In the genomic region with DNA sequence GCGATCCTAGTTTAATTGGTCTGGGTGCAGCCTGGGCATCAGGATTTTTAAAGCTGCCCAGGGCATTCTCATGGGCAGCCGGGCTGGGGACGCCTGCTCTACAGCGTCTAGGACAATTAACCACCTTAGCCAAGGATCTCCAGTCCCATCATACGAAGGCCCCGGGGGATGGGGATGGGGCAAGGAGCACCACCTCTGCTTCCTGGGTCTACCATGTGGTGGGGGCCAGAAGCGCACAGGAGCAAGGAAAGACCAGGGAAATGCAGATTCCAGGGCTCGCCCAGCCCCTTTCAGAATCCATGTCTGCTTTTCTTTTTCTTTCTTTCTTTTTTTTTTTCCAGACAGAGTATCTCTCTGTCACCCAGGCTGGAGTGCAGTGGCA, we compare ENCODE assay signal across 13 cellular contexts. TPM values are rescaled to one million over a fixed set of nuclear protein-coding genes. Genes with fewer than 3 reads are reported as not detected.
DNase-seq lines count a peak whose midpoint lies in the region; ATAC-seq, FAIRE-seq and TF ChIP-seq lines count a peak whose summit lies in the region.
"Had no signal": no experiment of that assay in that cellular context is flagged by ENCODE, and none has a peak within 500 bp of the region (broad histone marks: within the 10 kb centered on the region; RNA-seq: fewer than 3 reads in every experiment).

No MANE protein-coding gene starts in this region.

- peak overlapping the region; percentile 52; the same call in 1 of the 2 replicates for H3K9ac ChIP-seq in HUES64 (ENCODE audit: low read depth, low read length)

- no peak for DNase-seq in CD4-positive, alpha-beta memory T cell
- DNase-seq in bronchial epithelial cell (ENCODE audit: low read depth) (no peak), right lobe of liver (no peak), DMS79 (lab: John Stamatoyannopoulos, UW) (no peak), DMS153 (lab: John Stamatoyannopoulos, UW) (no peak)
- no peak for DNase-seq in stimulated activated naive CD4-positive, alpha-beta T cell (lab: John Stamatoyannopoulos, UW)
- DNase-seq in activated T-helper 2 cell treated with anti-CD3 and anti-CD28 coated beads, Interferon-gamma antibody, Interleukin-2, Interleukin-4, amounts not matched to agents 10 μg/mL and 5 μg/mL and 100 μg/mL, durations not matched to agents 14 hours and 24 hours and 36 hours (ENCODE audit: low spot score), result no peak
- DNase-seq: Right ventricle myocardium superior had no signal

- peak overlapping the region in 1 of 8 donors; percentile 6 for H3K4me3 Mint-ChIP-seq in CD4-positive, alpha-beta memory T cell
- H3K4me3 Mint-ChIP-seq in activated T-helper 2 cell treated with anti-CD3 and anti-CD28 coated beads, Interferon-gamma antibody, Interleukin-2, Interleukin-4, amounts not matched to agents 10 μg/mL and 5 μg/mL and 100 μg/mL, durations not matched to agents 14 hours and 24 hours and 36 hours (ENCODE audit: low read depth), result no peak overlapping the region

- ATAC-seq in right lobe of liver, result peak; percentile 9 to 25 (median 16)

- no peaks in the 10 kb centered on the region for H3K36me3 Mint-ChIP-seq in CD4-positive, alpha-beta memory T cell
- no peaks in the 10 kb centered on the region for H3K36me3 Mint-ChIP-seq in activated T-helper 2 cell treated with anti-CD3 and anti-CD28 coated beads, Interferon-gamma antibody, Interleukin-2, Interleukin-4, amounts not matched to agents 10 μg/mL and 5 μg/mL and 100 μg/mL, durations not matched to agents 14 hours and 24 hours and 36 hours (ENCODE audit: low read depth)
- H3K36me3 Mint-ChIP-seq: naive B cell had no signal

- H3K27me3 ChIP-seq in CD4-positive, alpha-beta memory T cell (ENCODE audit: insufficient read depth, low read length), result no peaks in the 10 kb centered on the region
- H3K27me3 ChIP-seq in HUES64 (ENCODE audit: insufficient read depth, low read length) (no peaks in the 10 kb centered on the region), bronchial epithelial cell (ENCODE audit: control insufficient read depth, insufficient read depth, low read length) (no peaks in the 10 kb centered on the region), right lobe of liver (no peaks in the 10 kb centered on the region)
- H3K27me3 ChIP-seq: transverse colon had no signal

- POLR2A ChIA-PET in CD4-positive, alpha-beta memory T cell (lab: Charles Lee; ENCODE audit: partially characterized antibody), result interaction anchor here (1.0 to 3.2 kb wide), 2 partner anchors 8 to 10 kb away, joined by 3 to 12 read pairs; no protein-coding TSS in a partner anchor

- 62% methylated on average over 8 of the region's 8 CpGs for WGBS in HUES64
- WGBS in right lobe of liver (ENCODE audit: insufficient coverage, low coverage, low lambda C conversion rate, missing lambda C conversion rate), result 55% methylated on average over 6 of the region's 8 CpGs

- TF ChIP-seq CTCF in bronchial epithelial cell (IDR thresholded peaks at IDR 0.05; ENCODE audit: insufficient read depth, low read length, severe bottlenecking) (no peak), right lobe of liver (IDR thresholded peaks at IDR 0.05) (no peak)

- H3K4me1 Mint-ChIP-seq in CD4-positive, alpha-beta memory T cell, result peaks cover 1 to 14% (median 6%) of the 10 kb centered on the region in 4 donors
- H3K4me1 Mint-ChIP-seq in activated T-helper 2 cell treated with anti-CD3 and anti-CD28 coated beads, Interferon-gamma antibody, Interleukin-2, Interleukin-4, amounts not matched to agents 10 μg/mL and 5 μg/mL and 100 μg/mL, durations not matched to agents 14 hours and 24 hours and 36 hours (ENCODE audit: low read depth), result no peaks in the 10 kb centered on the region

- H3K36me3 ChIP-seq in CD4-positive, alpha-beta memory T cell (ENCODE audit: insufficient read depth, low read length), result no peaks in the 10 kb centered on the region
- peaks cover 19% of the 10 kb centered on the region for H3K36me3 ChIP-seq in HUES64 (ENCODE audit: insufficient read depth, low read length)
- H3K36me3 ChIP-seq in bronchial epithelial cell (ENCODE audit: control insufficient read depth, insufficient read depth, low read length), result peaks cover 8% of the 10 kb centered on the region
- peaks cover 0 to 3% (median 0%) of the 10 kb centered on the region in 4 donors for H3K36me3 ChIP-seq in right lobe of liver
- H3K36me3 ChIP-seq: transverse colon had no signal

- H3K4me1 ChIP-seq in CD4-positive, alpha-beta memory T cell (ENCODE audit: insufficient read depth, low read length), result peaks cover 6% of the 10 kb centered on the region
- no peaks in the 10 kb centered on the region; the same call in 1 of the 2 replicates for H3K4me1 ChIP-seq in HUES64 (ENCODE audit: insufficient read depth, low read length)
- H3K4me1 ChIP-seq in right lobe of liver, result peaks cover 0 to 12% (median 3%) of the 10 kb centered on the region in 4 donors

- no peak for FAIRE-seq in bronchial epithelial cell (lab: Jason Lieb, UNC)
- FAIRE-seq: frontal cortex, G401.6 had no signal

- H3K27ac ChIP-seq in CD4-positive, alpha-beta memory T cell (ENCODE audit: low read depth, low read length), result no peak overlapping the region
- H3K27ac ChIP-seq in HUES64 (ENCODE audit: low read depth, low read length) (no peak overlapping the region), right lobe of liver (peak overlapping the region in 2 of 3 donors; percentile 74 to 89)
- H3K27ac ChIP-seq: transverse colon had no signal

- TF ChIP-seq POLR2A in right lobe of liver (IDR thresholded peaks at IDR 0.05), result no peak

- CTCF ChIA-PET in CD4-positive, alpha-beta memory T cell (lab: Charles Lee; ENCODE audit: partially characterized antibody), result interaction anchor here (0.8 to 3.4 kb wide), 6 partner anchors 9 to 246 kb away, joined by 3 to 24 read pairs (median 7); no protein-coding TSS in a partner anchor

- intact Hi-C loops in CD4-positive, alpha-beta memory T cell (cut with micrococcal nuclease), result loop anchor here (10.0 kb wide), 1 partner anchor 78 kb away; no protein-coding TSS in a partner anchor
- intact Hi-C loops in right lobe of liver (cut with DNase I), result no loop called here
- intact Hi-C loops in activated T-helper 2 cell treated with anti-CD3 and anti-CD28 coated beads, Interferon-gamma antibody, Interleukin-2, Interleukin-4, amounts not matched to agents 10 μg/mL and 5 μg/mL and 100 μg/mL, durations not matched to agents 14 hours and 24 hours and 36 hours (cut with micrococcal nuclease), result no loop called here

- no peaks in the 10 kb centered on the region for H3K9me3 Mint-ChIP-seq in CD4-positive, alpha-beta memory T cell
- no peaks in the 10 kb centered on the region for H3K9me3 Mint-ChIP-seq in activated T-helper 2 cell treated with anti-CD3 and anti-CD28 coated beads, Interferon-gamma antibody, Interleukin-2, Interleukin-4, amounts not matched to agents 10 μg/mL and 5 μg/mL and 100 μg/mL, durations not matched to agents 14 hours and 24 hours and 36 hours
- H3K9me3 Mint-ChIP-seq: naive B cell had no signal

- H3K9me3 ChIP-seq in CD4-positive, alpha-beta memory T cell (ENCODE audit: control insufficient read depth in 1 of 2, low read length in 2 of 2), result no peaks in the 10 kb centered on the region
- H3K9me3 ChIP-seq in HUES64 (ENCODE audit: insufficient read depth, low read depth, low read length) (no peaks in the 10 kb centered on the region), right lobe of liver (no peaks in the 10 kb centered on the region)
- H3K9me3 ChIP-seq: transverse colon had no signal

- H3K4me3 ChIP-seq in CD4-positive, alpha-beta memory T cell (ENCODE audit: low read length in 2 of 2), result no peak overlapping the region
- H3K4me3 ChIP-seq in HUES64 (ENCODE audit: low read length), result peak overlapping the region; percentile 56
- peak overlapping the region; percentile 30 for H3K4me3 ChIP-seq in bronchial epithelial cell (ENCODE audit: low read depth, low read length)
- H3K4me3 ChIP-seq in right lobe of liver, result peak overlapping the region; percentile 45 to 67 (median 58)
- H3K4me3 ChIP-seq: transverse colon had no signal

- no peaks in the 10 kb centered on the region for H3K27me3 Mint-ChIP-seq in CD4-positive, alpha-beta memory T cell
- no peaks in the 10 kb centered on the region for H3K27me3 Mint-ChIP-seq in activated T-helper 2 cell treated with anti-CD3 and anti-CD28 coated beads, Interferon-gamma antibody, Interleukin-2, Interleukin-4, amounts not matched to agents 10 μg/mL and 5 μg/mL and 100 μg/mL, durations not matched to agents 14 hours and 24 hours and 36 hours (ENCODE audit: low read depth)

- peak overlapping the region in 4 of 7 donors; percentile 6 to 74 (median 60) for H3K27ac Mint-ChIP-seq in CD4-positive, alpha-beta memory T cell
- H3K27ac Mint-ChIP-seq in activated T-helper 2 cell treated with anti-CD3 and anti-CD28 coated beads, Interferon-gamma antibody, Interleukin-2, Interleukin-4, amounts not matched to agents 10 μg/mL and 5 μg/mL and 100 μg/mL, durations not matched to agents 14 hours and 24 hours and 36 hours, result no peak overlapping the region

RNA-seq across cellular contexts. Expression of a gene that starts 29.3 kb away (rescaled TPM):
- total RNA-seq in CD4-positive, alpha-beta memory T cell, result 1 to 10 TPM; 1.3 to 1.8 TPM
- polyA plus RNA-seq in CD4-positive, alpha-beta memory T cell, result 1 to 10 TPM in 1 of 2 donors, not detected in 1; 1.2 TPM
- polyA plus RNA-seq in HUES64 (2013, experiment 1 of 2), result 40.4 TPM
- 44.6 TPM for polyA plus RNA-seq in HUES64 (2013, experiment 2 of 2)
- total RNA-seq in bronchial epithelial cell (23.7 and 33.2 TPM in 2 replicates), right lobe of liver (10 to 100 TPM in 4 of 6 experiments, 1 to 10 TPM in 2; 5.8 to 21.0 (median 14.4) TPM)
- total RNA-seq in activated T-helper 2 cell treated with anti-CD3 and anti-CD28 coated beads, Interferon-gamma antibody, Interleukin-2, Interleukin-4, amounts not matched to agents 10 μg/mL and 5 μg/mL and 100 μg/mL, durations not matched to agents 14 hours and 24 hours and 36 hours, result 1.4 and 2.0 TPM in 2 replicates

RNA-seq across cellular contexts. Expression of a gene that starts 30.1 kb away (rescaled TPM):
- total RNA-seq in CD4-positive, alpha-beta memory T cell, result 1 to 10 TPM in 1 of 2 experiments, under 1 TPM in 1; 0.28 to 1.3 TPM
- not detected for polyA plus RNA-seq in CD4-positive, alpha-beta memory T cell
- 5.9 TPM for polyA plus RNA-seq in HUES64 (2013, experiment 1 of 2)
- polyA plus RNA-seq in HUES64 (2013, experiment 2 of 2), result 6.0 TPM
- total RNA-seq in bronchial epithelial cell (0.79 and 1.7 TPM in 2 replicates), right lobe of liver (1 to 10 TPM; 1.7 to 3.1 (median 2.1) TPM)
- 0.18 TPM in 1 of 2 replicates, not detected in the other for total RNA-seq in activated T-helper 2 cell treated with anti-CD3 and anti-CD28 coated beads, Interferon-gamma antibody, Interleukin-2, Interleukin-4, amounts not matched to agents 10 μg/mL and 5 μg/mL and 100 μg/mL, durations not matched to agents 14 hours and 24 hours and 36 hours

Comparison
In these comparisons a context has a peak if more than half of its experiments do, and no peak if none do; other contexts are left out.
1. H3K27ac ChIP-seq: peak in right lobe of liver (2 of 3); none in CD4-positive, alpha-beta memory T cell (single experiment) and HUES64 (single experiment).
2. H3K4me3 ChIP-seq: peak in HUES64 (single experiment), bronchial epithelial cell (single experiment) and right lobe of liver (3 of 3); none in CD4-positive, alpha-beta memory T cell (0 of 2).